In the genomic region with DNA sequence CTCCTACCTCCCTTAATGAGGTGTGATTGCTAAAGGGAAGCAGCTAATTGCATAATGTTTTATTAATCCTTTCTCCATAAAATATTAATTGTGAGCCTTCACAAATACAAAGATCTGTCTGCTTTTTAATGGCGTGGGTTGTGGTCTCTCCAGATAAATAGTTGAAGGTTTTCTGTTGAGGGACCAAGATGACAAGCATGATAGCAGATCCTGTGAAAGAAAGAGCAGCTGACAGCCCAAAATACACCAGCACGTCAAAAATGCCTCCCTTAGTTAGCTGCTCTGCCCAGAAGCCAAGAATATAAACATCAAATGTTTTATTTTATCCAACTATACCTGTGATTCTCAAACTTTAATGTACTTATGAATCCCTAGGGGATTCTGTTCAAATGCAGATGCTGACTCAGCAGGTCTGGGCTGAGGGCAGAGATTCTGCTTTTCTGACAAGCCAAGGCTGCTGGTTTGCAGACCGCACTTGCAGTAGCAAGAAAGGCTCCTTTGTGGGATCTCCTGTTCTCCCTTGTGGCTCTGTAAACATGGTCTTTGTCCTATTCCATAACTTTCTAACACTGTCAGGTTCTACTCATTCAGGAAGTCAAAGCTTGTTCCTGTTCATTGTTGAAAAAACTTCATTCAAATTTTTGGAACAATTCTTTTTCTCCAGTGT, we compare ENCODE assay signal across 17 cellular contexts.
"Had no signal": no experiment of that assay in that cellular context is flagged by ENCODE, and none has a peak within 500 bp of the region (broad histone marks: within the 10 kb centered on the region; RNA-seq: fewer than 3 reads in every experiment).

No MANE protein-coding gene starts in this region.

- H3K4me3 ChIP-seq: heart left ventricle, lower lobe of right lung, ovary, thyroid gland had no signal

- H3K36me3 ChIP-seq: heart left ventricle, lower lobe of right lung, ovary, thyroid gland had no signal

- H3K4me1 ChIP-seq: heart left ventricle, lower lobe of right lung, thyroid gland had no signal

- H3K27me3 ChIP-seq: ovary, thyroid gland had no signal

- H3K27ac ChIP-seq: epithelial cell of prostate, heart left ventricle, lower lobe of right lung, ovary, thyroid gland had no signal

- H3K4me3 Mint-ChIP-seq: activated naive CD4-positive, alpha-beta T cell treated with anti-CD3 and anti-CD28 coated beads for 36 hours; activated T-helper 17 cell treated with anti-CD3 and anti-CD28 coated beads, Interleukin-2, amount 50 U/mL, for 72 hours; effector memory CD8-positive, alpha-beta T cell; naive B cell; stimulated activated memory B cell treated with anti-CD40 and anti-IgM and Interleukin-4, amounts not matched to agents 10 μg/mL and 1 μg/mL and 100 μg/mL, for 72 hours had no signal

- H3K9me3 ChIP-seq: heart left ventricle, lower lobe of right lung, ovary, thyroid gland had no signal

- H3K9me3 Mint-ChIP-seq: activated naive CD4-positive, alpha-beta T cell treated with anti-CD3 and anti-CD28 coated beads for 36 hours; activated T-helper 17 cell treated with anti-CD3 and anti-CD28 coated beads, Interleukin-2, amount 50 U/mL, for 72 hours; effector memory CD8-positive, alpha-beta T cell; naive B cell; stimulated activated memory B cell treated with anti-CD40 and anti-IgM and Interleukin-4, amounts not matched to agents 10 μg/mL and 1 μg/mL and 100 μg/mL, for 72 hours had no signal

- ATAC-seq: activated T-helper 17 cell treated with anti-CD3 and anti-CD28 coated beads, Interleukin-2, amount 50 U/mL, for 72 hours; effector memory CD8-positive, alpha-beta T cell; heart left ventricle; left colon; lower lobe of right lung had no signal

- DNase-seq: activated CD4-positive, alpha-beta T cell treated with anti-CD3 and anti-CD28 coated beads for 1 hour; activated CD4-positive, alpha-beta T cell treated with anti-CD3 and anti-CD28 coated beads, Interleukin-2, amount 50 U/mL, for 48 hours; activated naive CD4-positive, alpha-beta T cell treated with anti-CD3 and anti-CD28 coated beads for 36 hours; dermis blood vessel endothelial cell; effector memory CD8-positive, alpha-beta T cell; heart left ventricle; left colon; lower lobe of right lung; midbrain; naive B cell; ovary; stimulated activated CD4-positive, alpha-beta T cell treated with anti-CD3 and anti-CD28 coated beads, Interleukin-2, amount 100 ng/mL, for 48 hours; T1000; thyroid gland had no signal

- H3K27ac Mint-ChIP-seq: activated naive CD4-positive, alpha-beta T cell treated with anti-CD3 and anti-CD28 coated beads for 36 hours; activated T-helper 17 cell treated with anti-CD3 and anti-CD28 coated beads, Interleukin-2, amount 50 U/mL, for 72 hours; effector memory CD8-positive, alpha-beta T cell; stimulated activated memory B cell treated with anti-CD40 and anti-IgM and Interleukin-4, amounts not matched to agents 10 μg/mL and 1 μg/mL and 100 μg/mL, for 72 hours had no signal

- H3K27me3 Mint-ChIP-seq: stimulated activated memory B cell treated with anti-CD40 and anti-IgM and Interleukin-4, amounts not matched to agents 10 μg/mL and 1 μg/mL and 100 μg/mL, for 72 hours had no signal

- H3K4me1 Mint-ChIP-seq: activated T-helper 17 cell treated with anti-CD3 and anti-CD28 coated beads, Interleukin-2, amount 50 U/mL, for 72 hours; naive B cell; stimulated activated memory B cell treated with anti-CD40 and anti-IgM and Interleukin-4, amounts not matched to agents 10 μg/mL and 1 μg/mL and 100 μg/mL, for 72 hours had no signal

- H3K36me3 Mint-ChIP-seq: naive B cell; stimulated activated memory B cell treated with anti-CD40 and anti-IgM and Interleukin-4, amounts not matched to agents 10 μg/mL and 1 μg/mL and 100 μg/mL, for 72 hours had no signal
